Comparison of ENCODE assay signal across 8 cellular contexts in the genomic region with DNA sequence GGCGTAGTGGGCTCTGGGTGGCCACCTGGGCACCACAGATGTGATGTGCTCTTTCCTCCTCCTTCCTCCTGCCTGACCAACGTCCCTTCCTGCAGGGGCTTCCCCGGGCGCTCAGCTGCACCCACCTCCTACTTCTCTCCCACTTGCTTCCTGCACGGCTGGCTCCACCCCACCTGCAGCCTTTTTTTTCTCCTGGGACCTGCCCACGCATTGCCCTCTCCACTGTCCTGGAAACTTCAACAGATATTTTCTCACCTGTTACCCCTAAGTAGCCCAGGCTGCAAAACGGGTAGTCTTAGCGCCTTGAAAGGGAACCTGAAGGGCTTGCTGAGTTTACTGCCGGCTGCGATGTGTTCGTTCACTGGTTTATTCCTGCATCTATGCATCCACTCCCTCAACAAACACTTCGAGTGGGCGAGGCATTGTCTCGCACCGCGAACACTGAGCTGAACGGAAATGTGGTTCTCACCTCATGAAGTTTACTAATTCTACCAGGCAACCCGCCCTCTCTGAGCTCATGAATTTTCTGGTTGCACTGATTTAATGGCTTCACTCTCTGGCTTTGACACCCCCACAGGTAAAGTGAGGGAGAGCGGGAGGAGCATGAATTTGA. TPM values are rescaled to one million over a fixed set of nuclear protein-coding genes. Genes with fewer than 3 reads are reported as not detected.
DNase-seq lines count a peak whose midpoint lies in the region; ATAC-seq, FAIRE-seq and TF ChIP-seq lines count a peak whose summit lies in the region.

No MANE protein-coding gene starts in this region.

- H3K9me3 ChIP-seq in small intestine (ENCODE audit: control insufficient read depth, low read depth) = no peaks in the 10 kb centered on the region

- DNase-seq in DMS153 (lab: John Stamatoyannopoulos, UW) (peak; percentile 69), T-helper 1 cell (peak; percentile 19 to 72 (median 55)), coronary artery (ENCODE audit: low spot score) (no peak), NK-92 (lab: John Stamatoyannopoulos, UW; ENCODE audit: unreplicated experiment) (no peak), small intestine (no peak), NCI-H82 (lab: John Stamatoyannopoulos, UW) (no peak)
- peak; percentile 29 to 41 for DNase-seq in stimulated activated CD8-positive, alpha-beta memory T cell treated with anti-CD3 and anti-CD28 coated beads, Interleukin-7, amount 100 ng/mL, for 1 hour (ENCODE audit: low read depth in 2 of 2)

- no peaks in the 10 kb centered on the region for H3K36me3 ChIP-seq in small intestine (ENCODE audit: control insufficient read depth in 2 of 2, insufficient read depth in 2 of 2, low read length in 2 of 2)

- no peak for TF ChIP-seq CTCF in coronary artery (IDR thresholded peaks at IDR 0.05)

- H3K27ac ChIP-seq in coronary artery (no peak overlapping the region), small intestine (ENCODE audit: low read depth in 1 of 2, low read length in 1 of 2) (no peak overlapping the region)

- 13 to 44% (median 26%) methylated on average over 19 of the region's 19 CpGs for WGBS in small intestine, 3 donors

- H3K27me3 ChIP-seq in small intestine (ENCODE audit: control insufficient read depth in 2 of 2, insufficient read depth in 2 of 2, low read length in 2 of 2) = no peaks in the 10 kb centered on the region

- H3K4me3 ChIP-seq in coronary artery (peak overlapping the region; percentile 15), small intestine (ENCODE audit: low read depth in 1 of 2, low read length in 2 of 2) (no peak overlapping the region)

- no peaks in the 10 kb centered on the region for H3K4me1 ChIP-seq in small intestine (ENCODE audit: control insufficient read depth in 2 of 2, insufficient read depth in 1 of 2, low read depth in 1 of 2, low read length in 1 of 2)

- ATAC-seq in GM21576 (IDR thresholded peaks at IDR 0.05; ENCODE audit: unreplicated experiment) = peak; percentile 51

- no peak for FAIRE-seq in small intestine (lab: Jason Lieb, UNC)

RNA-seq across cellular contexts. Expression of a gene that starts 23.6 kb away (rescaled TPM):
- 10 to 100 TPM in 2 of 3 donors, 1 to 10 TPM in 1; 6.2 to 15.4 (median 10.1) TPM for polyA plus RNA-seq in small intestine

Comparison
In these comparisons a context has a peak if more than half of its experiments do, and no peak if none do; other contexts are left out.
1. DNase-seq: peak in DMS153 (single experiment), T-helper 1 cell (5 of 5) and stimulated activated CD8-positive, alpha-beta memory T cell treated with anti-CD3 and anti-CD28 coated beads, Interleukin-7, amount 100 ng/mL, for 1 hour (2 of 2); none in coronary artery (single experiment), NK-92 (single experiment), small intestine (single experiment) and NCI-H82 (single experiment).